In genomic region chr5:178306430-178307225, GRCh38 we compare ENCODE assay signal across 2 cellular contexts.
TF ChIP-seq lines count a peak whose summit lies in the region.

No MANE protein-coding gene starts in this region.

TF ChIP-seq in HCT116, 20 proteins besides CTCF, POLR2A, EP300 and RAD21 (continued from another document):
- TF ChIP-seq ZBTB33 (IDR thresholded peaks at IDR 0.05; ENCODE audit: extremely low read depth, insufficient replicate concordance, low read length) (no peak), FOSL1 (IDR thresholded peaks at IDR 0.05; ENCODE audit: low read depth) (no peak), CEBPB (IDR thresholded peaks at IDR 0.05; ENCODE audit: low read depth) (no peak), YY1 (IDR thresholded peaks at IDR 0.05; ENCODE audit: extremely low read depth, insufficient replicate concordance, low read depth, low read length) (no peak)
- TF ChIP-seq, protein P1, sequence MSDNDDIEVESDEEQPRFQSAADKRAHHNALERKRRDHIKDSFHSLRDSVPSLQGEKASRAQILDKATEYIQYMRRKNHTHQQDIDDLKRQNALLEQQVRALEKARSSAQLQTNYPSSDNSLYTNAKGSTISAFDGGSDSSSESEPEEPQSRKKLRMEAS (IDR thresholded peaks at IDR 0.05): no peak

TF ChIP-seq in SK-N-SH treated with all-trans-retinoic acid at 6 μM for 48 hours, 23 proteins besides CTCF, POLR2A, EP300 and RAD21 (continued from another document):
- TF ChIP-seq GLIS3 (CRISPR knock-in tag; IDR thresholded peaks at IDR 0.05) (no peak), ARNTL (CRISPR knock-in tag; IDR thresholded peaks at IDR 0.05; ENCODE audit: borderline replicate concordance, low read depth) (no peak), TCF4 (CRISPR knock-in tag; IDR thresholded peaks at IDR 0.05; ENCODE audit: borderline replicate concordance) (no peak), PPARA (CRISPR knock-in tag; IDR thresholded peaks at IDR 0.05; ENCODE audit: borderline replicate concordance) (no peak), BACH2 (CRISPR knock-in tag; IDR thresholded peaks at IDR 0.05; ENCODE audit: borderline replicate concordance) (no peak)
- TF ChIP-seq, protein P2, sequence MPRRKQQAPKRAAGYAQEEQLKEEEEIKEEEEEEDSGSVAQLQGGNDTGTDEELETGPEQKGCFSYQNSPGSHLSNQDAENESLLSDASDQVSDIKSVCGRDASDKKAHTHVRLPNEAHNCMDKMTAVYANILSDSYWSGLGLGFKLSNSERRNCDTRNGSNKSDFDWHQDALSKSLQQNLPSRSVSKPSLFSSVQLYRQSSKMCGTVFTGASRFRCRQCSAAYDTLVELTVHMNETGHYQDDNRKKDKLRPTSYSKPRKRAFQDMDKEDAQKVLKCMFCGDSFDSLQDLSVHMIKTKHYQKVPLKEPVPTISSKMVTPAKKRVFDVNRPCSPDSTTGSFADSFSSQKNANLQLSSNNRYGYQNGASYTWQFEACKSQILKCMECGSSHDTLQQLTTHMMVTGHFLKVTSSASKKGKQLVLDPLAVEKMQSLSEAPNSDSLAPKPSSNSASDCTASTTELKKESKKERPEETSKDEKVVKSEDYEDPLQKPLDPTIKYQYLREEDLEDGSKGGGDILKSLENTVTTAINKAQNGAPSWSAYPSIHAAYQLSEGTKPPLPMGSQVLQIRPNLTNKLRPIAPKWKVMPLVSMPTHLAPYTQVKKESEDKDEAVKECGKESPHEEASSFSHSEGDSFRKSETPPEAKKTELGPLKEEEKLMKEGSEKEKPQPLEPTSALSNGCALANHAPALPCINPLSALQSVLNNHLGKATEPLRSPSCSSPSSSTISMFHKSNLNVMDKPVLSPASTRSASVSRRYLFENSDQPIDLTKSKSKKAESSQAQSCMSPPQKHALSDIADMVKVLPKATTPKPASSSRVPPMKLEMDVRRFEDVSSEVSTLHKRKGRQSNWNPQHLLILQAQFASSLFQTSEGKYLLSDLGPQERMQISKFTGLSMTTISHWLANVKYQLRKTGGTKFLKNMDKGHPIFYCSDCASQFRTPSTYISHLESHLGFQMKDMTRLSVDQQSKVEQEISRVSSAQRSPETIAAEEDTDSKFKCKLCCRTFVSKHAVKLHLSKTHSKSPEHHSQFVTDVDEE (CRISPR knock-in tag; IDR thresholded peaks at IDR 0.05): no peak
